1 cellular context compared by ENCODE assay signal in the genomic region with DNA sequence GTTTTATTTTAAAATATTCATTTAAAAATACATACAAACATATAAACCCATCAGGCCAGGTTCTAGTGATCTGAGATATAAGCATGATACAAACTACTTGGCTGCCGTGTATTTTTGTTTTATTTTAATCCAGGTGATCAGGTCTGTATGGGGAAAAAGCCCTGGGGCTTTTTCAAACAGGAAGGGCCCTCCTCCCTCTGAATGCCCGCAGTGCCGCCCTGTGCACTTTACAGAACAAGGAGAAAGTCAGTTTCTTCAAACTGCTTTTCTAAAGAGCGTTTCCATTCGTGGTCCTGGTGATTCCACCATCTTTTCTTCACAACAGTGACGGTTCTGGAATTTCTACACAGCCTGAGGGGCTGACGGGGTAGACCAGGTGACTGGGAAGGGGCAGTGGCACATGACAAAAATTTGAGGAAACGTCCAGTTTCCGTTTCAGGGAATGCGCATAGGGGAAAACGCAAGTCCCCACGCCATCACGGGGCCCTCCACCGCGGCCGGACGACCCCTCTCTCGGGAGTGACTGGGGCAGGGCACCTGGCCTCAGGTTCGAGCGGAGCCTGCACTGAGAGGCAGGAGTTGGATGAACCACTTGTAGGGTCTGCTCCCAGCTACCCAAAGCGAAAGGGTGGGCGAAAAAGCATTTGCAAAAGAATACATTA.
TF ChIP-seq lines count a peak whose summit lies in the region.

No MANE protein-coding gene starts in this region.

TF ChIP-seq in H1, 55 proteins besides CTCF, POLR2A, EP300 and RAD21:
- TF ChIP-seq CEBPB (IDR thresholded peaks at IDR 0.05; ENCODE audit: low read depth, low read length), result no peak
- peak in 1 of 2 experiments; percentile 27; a peak in 1 of 4 replicates for TF ChIP-seq SIN3A (conservative IDR thresholded peaks at IDR 0.05 in 1 of 2, IDR thresholded peaks at IDR 0.05 in 1 of 2; ENCODE audit: low read depth in 1 of 2, low read length in 2 of 2)
- 0 out of 2 replicates have a peak, but pooled peaks have one; percentile 9 for TF ChIP-seq PHF8 (conservative IDR thresholded peaks at IDR 0.05; ENCODE audit: low read depth, low read length)
- TF ChIP-seq KDM4A (IDR thresholded peaks at IDR 0.05; ENCODE audit: low read depth, low read length, severe bottlenecking), result peak; percentile 53
- peak; percentile 60; the same call in 1 of the 2 replicates for TF ChIP-seq YY1 (IDR thresholded peaks at IDR 0.05; ENCODE audit: low read depth, low read length)
- TF ChIP-seq BACH1 (IDR thresholded peaks at IDR 0.05; ENCODE audit: low read length), result no peak
- no peak for TF ChIP-seq CBX8 (IDR thresholded peaks at IDR 0.05; ENCODE audit: borderline replicate concordance, low read depth, low read length)
- TF ChIP-seq, protein P1, sequence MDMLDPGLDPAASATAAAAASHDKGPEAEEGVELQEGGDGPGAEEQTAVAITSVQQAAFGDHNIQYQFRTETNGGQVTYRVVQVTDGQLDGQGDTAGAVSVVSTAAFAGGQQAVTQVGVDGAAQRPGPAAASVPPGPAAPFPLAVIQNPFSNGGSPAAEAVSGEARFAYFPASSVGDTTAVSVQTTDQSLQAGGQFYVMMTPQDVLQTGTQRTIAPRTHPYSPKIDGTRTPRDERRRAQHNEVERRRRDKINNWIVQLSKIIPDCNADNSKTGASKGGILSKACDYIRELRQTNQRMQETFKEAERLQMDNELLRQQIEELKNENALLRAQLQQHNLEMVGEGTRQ (IDR thresholded peaks at IDR 0.05; ENCODE audit: low read length), result peak; percentile 51; the same call in 1 of the 2 replicates
